In the genomic region with DNA sequence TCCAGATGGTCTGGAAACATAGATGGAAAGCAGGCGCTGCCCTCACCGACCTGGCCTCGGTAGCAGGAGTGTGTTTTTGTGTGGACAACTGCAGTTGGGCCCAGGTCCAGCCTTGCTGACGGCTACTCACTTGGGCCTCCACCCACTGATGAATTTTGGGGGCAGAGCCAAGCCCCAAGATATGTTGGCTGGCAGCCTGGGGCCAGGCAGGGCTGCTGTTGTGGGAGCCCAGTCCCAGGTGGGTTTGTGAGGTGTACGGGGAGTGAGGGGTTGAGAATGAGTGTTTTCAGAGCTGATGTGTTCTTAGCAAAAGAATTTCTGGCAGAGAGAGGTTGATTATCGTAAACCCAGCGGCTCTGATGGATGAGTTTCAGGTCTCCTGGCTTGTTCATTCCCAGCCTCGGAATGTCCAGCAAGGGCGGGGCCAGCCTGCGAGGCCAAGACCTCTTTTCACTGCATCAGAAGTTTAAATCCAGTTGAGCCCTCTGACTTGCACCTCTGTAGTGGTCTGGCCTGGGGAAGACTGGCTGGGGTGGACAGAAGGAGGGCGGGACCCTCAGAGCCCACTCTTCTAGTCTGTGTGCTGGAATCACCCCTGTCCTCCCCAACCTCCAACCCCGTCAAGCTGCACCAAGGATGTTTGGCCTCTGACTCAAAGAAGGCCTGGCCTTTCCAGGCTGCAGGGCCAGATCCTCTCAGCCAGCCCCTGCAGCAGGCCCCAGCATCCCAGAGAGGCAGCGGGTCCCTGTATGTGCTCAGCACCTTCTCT, we compare ENCODE assay signal across 10 cellular contexts.
DNase-seq lines count a peak whose midpoint lies in the region; ATAC-seq, FAIRE-seq and TF ChIP-seq lines count a peak whose summit lies in the region.
"Had no signal": no experiment of that assay in that cellular context is flagged by ENCODE, and none has a peak within 500 bp of the region (broad histone marks: within the 10 kb centered on the region; RNA-seq: fewer than 3 reads in every experiment).

No MANE protein-coding gene starts in this region.

- no peak for TF ChIP-seq EP300 in gastroesophageal sphincter (IDR thresholded peaks at IDR 0.05)

- no peaks in the 10 kb centered on the region for H3K9me3 ChIP-seq in gastroesophageal sphincter
- no peaks in the 10 kb centered on the region for H3K9me3 ChIP-seq in pancreas

- H3K4me3 ChIP-seq in gastroesophageal sphincter = no peak overlapping the region
- no peak overlapping the region for H3K4me3 ChIP-seq in pancreas

- TF ChIP-seq CTCF in AG09319 (IDR thresholded peaks at IDR 0.05; ENCODE audit: low read depth, low read length) (no peak), gastroesophageal sphincter (IDR thresholded peaks at IDR 0.05) (no peak), pancreas (IDR thresholded peaks at IDR 0.05) (no peak)

- WGBS in gastroesophageal sphincter (ENCODE audit: low coverage in 1 of 2), 2 donors = 0 to 23% methylated on average over 6 to 8 of the region's 13 CpGs
- 63 to 65% methylated on average over 13 of the region's 13 CpGs for WGBS in pancreas, 2 donors

- peak; percentile 83 for DNase-seq in AG09319 (ENCODE audit: extremely low read depth, low read depth)
- peak in 5 of 6 donors; percentile 46 to 80 (median 76) for DNase-seq in pancreas
- DNase-seq in GM19240 (ENCODE audit: insufficient read length, low spot score) = no peak
- DNase-seq in stimulated activated CD4-positive, alpha-beta T cell treated with anti-CD3 and anti-CD28 coated beads, Interleukin-4, amount 100 ng/mL, for 24 hours = no peak
- DNase-seq: CD4-positive, CD25-positive, alpha-beta regulatory T cell had no signal

- intact Hi-C loops in pancreas (cut with DNase I) = no loop called here

- H3K36me3 ChIP-seq in gastroesophageal sphincter (no peaks in the 10 kb centered on the region), pancreas (no peaks in the 10 kb centered on the region)

- ATAC-seq in SK-N-SH treated with all-trans-retinoic acid at 6 μM for 48 hours = peak; percentile 87
- ATAC-seq in gastroesophageal sphincter = peak; percentile 89
- peak; percentile 67 to 86 (median 72) for ATAC-seq in pancreas
- no peak for ATAC-seq in HG03571 (IDR thresholded peaks at IDR 0.05; ENCODE audit: unreplicated experiment)
- ATAC-seq in GM19397 (IDR thresholded peaks at IDR 0.05; ENCODE audit: unreplicated experiment) = no peak

- FAIRE-seq in pancreas (lab: Jason Lieb, UNC) = no peak
- FAIRE-seq: GM19239 had no signal

- H3K27ac ChIP-seq in gastroesophageal sphincter (peak overlapping the region; percentile 75 to 88 (median 85)), pancreas (peak overlapping the region; percentile 56 to 63 (median 61))

- H3K4me1 ChIP-seq in gastroesophageal sphincter = peaks cover 0 to 89% (median 50%) of the 10 kb centered on the region in 3 donors
- H3K4me1 ChIP-seq in pancreas = peaks cover 3 to 12% (median 5%) of the 10 kb centered on the region in 3 donors

- no peak for TF ChIP-seq POLR2A in gastroesophageal sphincter (IDR thresholded peaks at IDR 0.05)

- H3K27me3 ChIP-seq in gastroesophageal sphincter = no peaks in the 10 kb centered on the region
- H3K27me3 ChIP-seq in pancreas = no peaks in the 10 kb centered on the region

TF ChIP-seq in SK-N-SH treated with all-trans-retinoic acid at 6 μM for 48 hours, 23 proteins besides CTCF, POLR2A, EP300 and RAD21:
- TF ChIP-seq OSR1 (CRISPR knock-in tag; IDR thresholded peaks at IDR 0.05) (no peak), ISL1 (CRISPR knock-in tag; IDR thresholded peaks at IDR 0.05) (0 out of 2 replicates have a peak, but pooled peaks have one; percentile 38)

Comparison
In these comparisons a context has a peak if more than half of its experiments do, and no peak if none do; other contexts are left out.
1. DNase-seq: peak in AG09319 (single experiment) and pancreas (5 of 6); none in GM19240 (single experiment) and stimulated activated CD4-positive, alpha-beta T cell treated with anti-CD3 and anti-CD28 coated beads, Interleukin-4, amount 100 ng/mL, for 24 hours (single experiment).
2. ATAC-seq: peak in SK-N-SH treated with all-trans-retinoic acid at 6 μM for 48 hours (single experiment), gastroesophageal sphincter (single experiment) and pancreas (4 of 4); none in HG03571 (single experiment) and GM19397 (single experiment).